8 cellular contexts compared by ENCODE assay signal in genomic region chr16:68265078-68265925, GRCh38. TPM values are rescaled to one million over a fixed set of nuclear protein-coding genes. Genes with fewer than 3 reads are reported as not detected.
DNase-seq lines count a peak whose midpoint lies in the region; ATAC-seq and TF ChIP-seq lines count a peak whose summit lies in the region.

No MANE protein-coding gene starts in this region.

- H3K4me3 ChIP-seq in DND-41 (ENCODE audit: low read depth in 1 of 2, low read length in 2 of 2) (peak overlapping the region; percentile 45 to 77; a peak in 3 of 4 replicates), H7 (ENCODE audit: insufficient read depth, low read depth, low read length) (peak overlapping the region; percentile 96), fibroblast of mammary gland (ENCODE audit: control insufficient read depth, low read depth, low read length) (peak overlapping the region; percentile 90), uterus (peak overlapping the region; percentile 63 to 65)

- H3K9me3 ChIP-seq in DND-41 (ENCODE audit: insufficient read depth, low read length, severe bottlenecking): no peaks in the 10 kb centered on the region
- no peaks in the 10 kb centered on the region for H3K9me3 ChIP-seq in uterus

- H3K27ac ChIP-seq in DND-41 (ENCODE audit: low read length): peak overlapping the region; percentile 85
- peak overlapping the region; percentile 89 to 94 for H3K27ac ChIP-seq in uterus

- DNase-seq in DND-41: peak; percentile 68
- DNase-seq in H7: peak; percentile 75
- DNase-seq in NOMO-1 (lab: John Stamatoyannopoulos, UW; ENCODE audit: unreplicated experiment in 2 of 2): peak; percentile 62 to 67
- peak; percentile 64 for DNase-seq in activated T-cell treated with anti-CD3 and anti-CD28 coated beads, Interleukin-2, amount 50 U/mL, for 24 hours
- DNase-seq in fibroblast of mammary gland (ENCODE audit: low read depth): peak; percentile 69
- DNase-seq in uterus: peak; percentile 57
- no peak for DNase-seq in activated gamma-delta T cell (lab: John Stamatoyannopoulos, UW)

- ATAC-seq in DND-41 (ENCODE audit: insufficient read depth, low read depth): peak; percentile 57

- peaks cover 74% of the 10 kb centered on the region for H3K79me2 ChIP-seq in DND-41 (ENCODE audit: insufficient read depth, low read length)

- TF ChIP-seq CTCF in DND-41 (IDR thresholded peaks at IDR 0.05; ENCODE audit: borderline replicate concordance, extremely low read depth, low read length, poor library complexity, severe bottlenecking) (no peak), fibroblast of mammary gland (conservative IDR thresholded peaks at IDR 0.05; ENCODE audit: control insufficient read depth, insufficient read depth, low read depth, low read length) (no peak), nephron (IDR thresholded peaks at IDR 0.05; ENCODE audit: unreplicated experiment in 3 of 3) (no peak), uterus (IDR thresholded peaks at IDR 0.05) (no peak)

- H3K4me3 Mint-ChIP-seq in activated T-cell treated with anti-CD3 and anti-CD28 coated beads, Interleukin-2, amount 50 U/mL, for 24 hours: peak overlapping the region; percentile 86
- H3K4me3 Mint-ChIP-seq in nephron: peak overlapping the region; percentile 94 to 96 (median 94)

- peaks cover 49% of the 10 kb centered on the region for H3K36me3 Mint-ChIP-seq in activated T-cell treated with anti-CD3 and anti-CD28 coated beads, Interleukin-2, amount 50 U/mL, for 24 hours (ENCODE audit: low read depth)
- no peaks in the 10 kb centered on the region for H3K36me3 Mint-ChIP-seq in nephron (ENCODE audit: low read depth)

- H3K4me1 Mint-ChIP-seq in activated T-cell treated with anti-CD3 and anti-CD28 coated beads, Interleukin-2, amount 50 U/mL, for 24 hours (ENCODE audit: low read depth): peaks cover 60% of the 10 kb centered on the region
- H3K4me1 Mint-ChIP-seq in nephron: peaks cover 27% of the 10 kb centered on the region

- peak overlapping the region; percentile 73 for H3K4me2 ChIP-seq in DND-41 (ENCODE audit: insufficient read depth, low read length)

- H3K4me1 ChIP-seq in DND-41 (ENCODE audit: insufficient read depth, low read length): peaks cover 60% of the 10 kb centered on the region
- H3K4me1 ChIP-seq in uterus: no peaks in the 10 kb centered on the region

- no peaks in the 10 kb centered on the region for H3K27me3 Mint-ChIP-seq in activated T-cell treated with anti-CD3 and anti-CD28 coated beads, Interleukin-2, amount 50 U/mL, for 24 hours
- peaks cover 14% of the 10 kb centered on the region for H3K27me3 Mint-ChIP-seq in nephron (ENCODE audit: low read depth)

- no peaks in the 10 kb centered on the region for H3K9me3 Mint-ChIP-seq in activated T-cell treated with anti-CD3 and anti-CD28 coated beads, Interleukin-2, amount 50 U/mL, for 24 hours
- H3K9me3 Mint-ChIP-seq in nephron: no peaks in the 10 kb centered on the region

- peaks cover 38% of the 10 kb centered on the region for H3K36me3 ChIP-seq in DND-41 (ENCODE audit: insufficient read depth, low read length)
- no peaks in the 10 kb centered on the region for H3K36me3 ChIP-seq in H7 (replicated peaks; ENCODE audit: control insufficient read depth, insufficient read depth, low read length)
- H3K36me3 ChIP-seq in uterus: no peaks in the 10 kb centered on the region

- intact Hi-C loops in uterus (cut with DNase I; ENCODE audit: low total_unique reads): no loop called here

- peak overlapping the region; percentile 78 for H2AFZ ChIP-seq in DND-41 (ENCODE audit: low read depth, low read length)

- TF ChIP-seq POLR2A in uterus (IDR thresholded peaks at IDR 0.05): peak in 1 of 2 donors; percentile 33

- H3K27me3 ChIP-seq in DND-41 (ENCODE audit: insufficient read depth, low read length, poor library complexity) (no peaks in the 10 kb centered on the region), H7 (ENCODE audit: control insufficient read depth, insufficient read depth, low read length) (peaks cover 4% of the 10 kb centered on the region; the same call in 1 of the 2 replicates), uterus (no peaks in the 10 kb centered on the region)

- H4K20me1 ChIP-seq in DND-41 (ENCODE audit: insufficient read depth, low read length): peaks cover 22% of the 10 kb centered on the region; the same call in 1 of the 2 replicates

- peak overlapping the region; percentile 98 for H3K27ac Mint-ChIP-seq in activated T-cell treated with anti-CD3 and anti-CD28 coated beads, Interleukin-2, amount 50 U/mL, for 24 hours
- H3K27ac Mint-ChIP-seq in nephron: peak overlapping the region; percentile 86 to 96 (median 90)

- H3K9ac ChIP-seq in DND-41 (ENCODE audit: low read depth, low read length): peak overlapping the region; percentile 87

RNA-seq across cellular contexts. Expression of gene SLC7A6, which starts 1.0 kb away (rescaled TPM):
- total RNA-seq in H7 (2014; rRNA removed; shearing (Covaris generic)): 16.8 and 19.8 TPM in 2 replicates
- total RNA-seq in uterus: 10 to 100 TPM in 2 of 4 donors, 1 to 10 TPM in 2; 6.8 to 40.0 (median 19.6) TPM

RNA-seq across cellular contexts. Expression of gene PLA2G15, which starts 20.1 kb away (rescaled TPM):
- total RNA-seq in H7 (2014; rRNA removed; shearing (Covaris generic)): 7.5 and 10.3 TPM in 2 replicates
- total RNA-seq in uterus: 10 to 100 TPM in 2 of 4 donors, 1 to 10 TPM in 1, under 1 TPM in 1; 0.51 to 22.3 (median 7.9) TPM

RNA-seq across cellular contexts. Expression of gene ESRP2, which starts 29.4 kb away (rescaled TPM):
- total RNA-seq in H7 (2014; rRNA removed; shearing (Covaris generic)): 15.5 and 18.0 TPM in 2 replicates
- total RNA-seq in uterus: 1 to 10 TPM in 1 of 4 donors, under 1 TPM in 3; 0.26 to 5.3 (median 0.50) TPM

RNA-seq across cellular contexts. Expression of gene SLC7A6OS, which starts 45.4 kb away (rescaled TPM):
- 15.8 and 20.7 TPM in 2 replicates for total RNA-seq in H7 (2014; rRNA removed; shearing (Covaris generic))
- 10 to 100 TPM in 2 of 4 donors, 1 to 10 TPM in 2; 7.6 to 18.9 (median 13.4) TPM for total RNA-seq in uterus

RNA-seq across cellular contexts. Expression of gene PRMT7, which starts 45.5 kb away (rescaled TPM):
- total RNA-seq in H7 (2014; rRNA removed; shearing (Covaris generic)): 34.6 and 56.5 TPM in 2 replicates
- total RNA-seq in uterus: 100 to 1,000 TPM in 1 of 4 donors, 10 to 100 TPM in 2, 1 to 10 TPM in 1; 8.2 to 111 (median 66.9) TPM
